ENCODE assay signal across 8 cellular contexts in genomic region chr9:91192379-91192775, GRCh38.
A peak's percentile ranks its signal among the peaks of the same experiment; 100 is the strongest.
DNase-seq lines count a peak whose midpoint lies in the region; FAIRE-seq and TF ChIP-seq lines count a peak whose summit lies in the region.

No MANE protein-coding gene starts in this region.

- H3K27ac ChIP-seq in AG04450 (ENCODE audit: low read depth, low read length), result peak overlapping the region; percentile 100
- H3K27ac ChIP-seq in adrenal gland, result peak overlapping the region; percentile 99 to 100 (median 100)
- peak overlapping the region; percentile 24 for H3K27ac ChIP-seq in mesenchymal stem cell (ENCODE audit: low read length, poor library complexity, severe bottlenecking)
- peak overlapping the region; percentile 95 for H3K27ac ChIP-seq in vagina

- peak overlapping the region in 1 of 2 experiments; percentile 88 for H2BK12ac ChIP-seq in mesenchymal stem cell (ENCODE audit: low read length in 2 of 2)

- H2BK15ac ChIP-seq in mesenchymal stem cell (ENCODE audit: low read depth, poor library complexity, severe bottlenecking), result no peak overlapping the region

- no peaks in the 10 kb centered on the region for H3K79me1 ChIP-seq in mesenchymal stem cell (replicated peaks; ENCODE audit: low read length, poor library complexity, severe bottlenecking)

- TF ChIP-seq POLR2A in adrenal gland (IDR thresholded peaks at IDR 0.05), result no peak
- TF ChIP-seq POLR2A in vagina (IDR thresholded peaks at IDR 0.05), result no peak

- no peak overlapping the region for H2AK5ac ChIP-seq in mesenchymal stem cell (ENCODE audit: low read length, severe bottlenecking)

- H3K27me3 ChIP-seq in AG04450 (ENCODE audit: control insufficient read depth, insufficient read depth, low read length), result no peaks in the 10 kb centered on the region
- H3K27me3 ChIP-seq in adrenal gland, result no peaks in the 10 kb centered on the region
- H3K27me3 ChIP-seq in mesenchymal stem cell (ENCODE audit: control insufficient read depth in 1 of 2, insufficient read depth in 1 of 2, low read length in 2 of 2), result no peaks in the 10 kb centered on the region
- H3K27me3 ChIP-seq in vagina, result no peaks in the 10 kb centered on the region
- H3K27me3 ChIP-seq in BE2C, result no peaks in the 10 kb centered on the region

- TF ChIP-seq CTCF in AG04450 (IDR thresholded peaks at IDR 0.05; ENCODE audit: low read depth, low read length) (no peak), adrenal gland (IDR thresholded peaks at IDR 0.05) (no peak), vagina (IDR thresholded peaks at IDR 0.05) (no peak), BE2C (IDR thresholded peaks at IDR 0.05; ENCODE audit: low read depth, low read length) (no peak)

- WGBS in adrenal gland, 4 donors, result 42 to 57% (median 54%) methylated on average over 3 of the region's 3 CpGs
- 18% methylated on average over 3 of the region's 3 CpGs for WGBS in mesenchymal stem cell

- no peak overlapping the region for H3K23ac ChIP-seq in mesenchymal stem cell (ENCODE audit: low read length in 2 of 2)

- H2BK120ac ChIP-seq in mesenchymal stem cell (ENCODE audit: low read depth, low read length), result peak overlapping the region; percentile 77

- peak overlapping the region; percentile 81 for H4K91ac ChIP-seq in mesenchymal stem cell (ENCODE audit: low read length)

- CTCF ChIA-PET in AG04450 (lab: Charles Lee), result interaction anchor here (0.6 to 1.5 kb wide), 3 partner anchors 23 to 278 kb away, joined by 3 to 9 read pairs (median 6); no protein-coding TSS in a partner anchor

- no peak overlapping the region for H3K14ac ChIP-seq in mesenchymal stem cell (ENCODE audit: low read length in 2 of 2)

- H3K9ac ChIP-seq in mesenchymal stem cell (ENCODE audit: low read length), result peak overlapping the region; percentile 98

- no peak for FAIRE-seq in RCC 7860 (lab: Jason Lieb, UNC)

- DNase-seq in AG04450 (ENCODE audit: low read depth, low spot score), result no peak
- peak; percentile 15 for DNase-seq in HT1080 (ENCODE audit: low read depth)
- DNase-seq in adrenal gland, result peak in 1 of 7 donors; percentile 61
- DNase-seq in mesenchymal stem cell, result peak; percentile 69
- DNase-seq in vagina (ENCODE audit: extremely low spot score in 2 of 2), result no peak
- no peak for DNase-seq in RCC 7860 (ENCODE audit: low spot score)
- no peak for DNase-seq in HuH-7.5 (ENCODE audit: low spot score)
- no peak for DNase-seq in BE2C

- no peak overlapping the region for H2AFZ ChIP-seq in mesenchymal stem cell (ENCODE audit: low read depth, low read length)

- H4K8ac ChIP-seq in mesenchymal stem cell (ENCODE audit: low read length), result peak overlapping the region; percentile 76

- H2BK5ac ChIP-seq in mesenchymal stem cell (ENCODE audit: low read depth, low read length, poor library complexity, severe bottlenecking), result no peak overlapping the region

- H3K36me3 ChIP-seq in adrenal gland (replicated peaks in 1 of 2) (no peaks in the 10 kb centered on the region), mesenchymal stem cell (ENCODE audit: control insufficient read depth in 1 of 2, insufficient read depth in 2 of 2, low read depth in 1 of 2, low read length in 2 of 2) (no peaks in the 10 kb centered on the region), vagina (no peaks in the 10 kb centered on the region), BE2C (no peaks in the 10 kb centered on the region)

- H3K4me3 ChIP-seq in AG04450 (ENCODE audit: low read depth, low read length) (no peak overlapping the region), adrenal gland (peak overlapping the region in 1 of 4 donors; percentile 12), mesenchymal stem cell (ENCODE audit: insufficient read depth in 1 of 2, low read depth in 1 of 2, low read length in 2 of 2) (no peak overlapping the region), vagina (no peak overlapping the region), BE2C (ENCODE audit: low read depth, low read length) (no peak overlapping the region)

- peak overlapping the region in 1 of 2 experiments; percentile 85 for H3K18ac ChIP-seq in mesenchymal stem cell (ENCODE audit: low read depth in 1 of 2, low read length in 2 of 2)

- POLR2A ChIA-PET in AG04450 (lab: Yijun Ruan, JAX), result interaction anchor here (0.6 to 1.3 kb wide), 6 partner anchors 13 to 130 kb away, joined by 3 to 12 read pairs (median 4); no protein-coding TSS in a partner anchor

- intact Hi-C loops in adrenal gland (cut with DNase I), result no loop called here
- intact Hi-C loops in vagina (cut with DNase I), result loop anchor here (5.0 to 10.0 kb wide), 4 partner anchors 88 to 155 kb away; no protein-coding TSS in a partner anchor

- H3K4ac ChIP-seq in mesenchymal stem cell (ENCODE audit: low read depth in 1 of 2, low read length in 2 of 2), result peak overlapping the region in 1 of 2 experiments; percentile 54

- H3K4me1 ChIP-seq in adrenal gland (replicated peaks in 1 of 2) (peaks cover 44 to 48% of the 10 kb centered on the region in 2 donors), mesenchymal stem cell (ENCODE audit: control insufficient read depth, insufficient read depth, low read depth, low read length) (peaks cover 34% of the 10 kb centered on the region), vagina (peaks cover 57% of the 10 kb centered on the region), BE2C (peaks cover 6% of the 10 kb centered on the region; the same call in 1 of the 2 replicates)

- H3K4me2 ChIP-seq in mesenchymal stem cell (ENCODE audit: low read length, poor library complexity, severe bottlenecking), result peak overlapping the region; percentile 1

- H3K9me3 ChIP-seq in AG04450 (ENCODE audit: control insufficient read depth, insufficient read depth, low read length) (peaks cover 5% of the 10 kb centered on the region), adrenal gland (replicated peaks in 1 of 3) (no peaks in the 10 kb centered on the region), mesenchymal stem cell (ENCODE audit: control insufficient read depth, low read length) (peaks cover 2% of the 10 kb centered on the region), vagina (no peaks in the 10 kb centered on the region), BE2C (no peaks in the 10 kb centered on the region)

Comparison
In these comparisons a context has a peak if more than half of its experiments do, and no peak if none do; other contexts are left out.
1. DNase-seq: peak in HT1080 (single experiment) and mesenchymal stem cell (single experiment); none in AG04450 (single experiment), vagina (0 of 2), RCC 7860 (single experiment), HuH-7.5 (single experiment) and BE2C (single experiment).
2. H3K27ac ChIP-seq: peak in every context shown above with its lines; median percentile 100 in AG04450; 100 in adrenal gland; 95 in vagina; 24 in mesenchymal stem cell.